12 cellular contexts compared by ENCODE assay signal in the genomic region with DNA sequence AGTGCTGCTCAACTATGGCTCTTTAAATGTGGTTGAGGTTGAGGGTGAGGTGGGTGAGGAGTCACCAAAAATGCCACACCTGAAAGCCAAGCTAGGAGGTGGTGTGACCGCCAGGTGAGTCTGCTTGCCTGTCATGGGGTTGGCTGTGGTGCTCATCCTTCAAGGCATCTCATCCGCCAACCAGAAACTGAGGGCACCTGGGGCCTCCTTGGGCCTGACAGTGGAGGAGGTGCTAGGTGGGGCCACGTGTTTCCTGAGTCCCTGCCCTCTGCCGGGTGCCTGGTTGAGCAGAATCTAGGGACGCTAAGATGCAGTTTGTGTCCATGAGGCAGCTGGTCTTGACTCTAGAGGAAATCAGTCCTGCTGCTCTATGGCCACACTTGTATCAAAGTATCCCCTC. TPM values are rescaled to one million over a fixed set of nuclear protein-coding genes. Genes with fewer than 3 reads are reported as not detected.
DNase-seq lines count a peak whose midpoint lies in the region; ATAC-seq, FAIRE-seq and TF ChIP-seq lines count a peak whose summit lies in the region.
"Had no signal": no experiment of that assay in that cellular context is flagged by ENCODE, and none has a peak within 500 bp of the region (broad histone marks: within the 10 kb centered on the region; RNA-seq: fewer than 3 reads in every experiment).

No MANE protein-coding gene starts in this region.

- dilution Hi-C loops in keratinocyte (cut with MboI; ENCODE audit: extremely low pct_ligation_motif_present, low sequenced_read_pairs) = no loop called here

- SMC1A ChIA-PET in GM12878 (lab: Charles Lee; ENCODE audit: uncharacterized antibody, unreplicated experiment) = interaction anchor here (1.0 kb wide), 1 partner anchor 55 kb away, joined by 3 read pairs; no protein-coding TSS in a partner anchor

- H3K36me3 Mint-ChIP-seq in HFFc6 (ENCODE audit: low read depth) = no peaks in the 10 kb centered on the region; the same call in 1 of the 2 replicates

- DNase-seq in HPDE6-E6E7 (ENCODE audit: extremely low spot score) (peak; percentile 28), GM12878 (ENCODE audit: low read depth, low spot score) (no peak), keratinocyte (ENCODE audit: low read depth, low spot score) (peak; percentile 30), HFFc6 (no peak), HCEC 1CT (no peak)
- DNase-seq: DMS153, NCI-H526 treated with DMSO at 0.1 percent for 48 hours, SHP77 treated with DMSO at 0.1 percent for 48 hours had no signal

- H3K27ac ChIP-seq in BLaER1 = peak overlapping the region; percentile 70
- H3K27ac ChIP-seq in GM12878 (ENCODE audit: control insufficient read depth, insufficient read depth) = no peak overlapping the region
- peak overlapping the region; percentile 13 for H3K27ac ChIP-seq in keratinocyte (ENCODE audit: control insufficient read depth, insufficient read depth, low read length)
- H3K27ac ChIP-seq: Peyer's patch had no signal

- no peak overlapping the region for H3K4me3 Mint-ChIP-seq in HFFc6

- no peak for ATAC-seq in GM12878
- ATAC-seq in GM18511 (IDR thresholded peaks at IDR 0.05; ENCODE audit: unreplicated experiment) = no peak
- no peak for ATAC-seq in GM18870 (IDR thresholded peaks at IDR 0.05; ENCODE audit: unreplicated experiment)

- intact Hi-C loops in GM12878 (cut with micrococcal nuclease; ENCODE audit: unreplicated experiment) = loop anchor here (5.0 kb wide), 1 partner anchor 54 kb away; no protein-coding TSS in a partner anchor

- no peak overlapping the region for H3K27ac Mint-ChIP-seq in HFFc6

- CTCF ChIA-PET in GM12878 (lab: Yijun Ruan, JAX) = interaction anchor here (0.8 to 5.6 kb wide), 5 partner anchors 12 to 94 kb away, joined by 3 to 33 read pairs (median 7); no protein-coding TSS in a partner anchor

- H3K79me2 ChIP-seq in GM12878 (ENCODE audit: control insufficient read depth, insufficient read depth, low read length) = no peaks in the 10 kb centered on the region; the same call in 1 of the 2 replicates
- H3K79me2 ChIP-seq in keratinocyte (ENCODE audit: control insufficient read depth, insufficient read depth, low read length) = no peaks in the 10 kb centered on the region

- RAD21 ChIA-PET in GM12878 (lab: Charles Lee; ENCODE audit: unreplicated experiment) = interaction anchor here (0.8 kb wide), 1 partner anchor 82 kb away, joined by 6 read pairs; no protein-coding TSS in a partner anchor

- no TSS peak for BruUV-seq in GM12878 (replicated peaks; lab: Mats Ljungman, UMichigan)

- POLR2A ChIA-PET in GM12878 (lab: Charles Lee) = no interaction called here

- H3K9ac ChIP-seq in BLaER1 (peak overlapping the region; percentile 35; the same call in 1 of the 2 replicates), GM12878 (ENCODE audit: control insufficient read depth, insufficient read depth, low read length) (no peak overlapping the region), keratinocyte (ENCODE audit: control insufficient read depth, extremely low read depth, insufficient read depth, low read length) (peak overlapping the region; percentile 3)

- H4K20me1 ChIP-seq in BLaER1 = peaks cover 26% of the 10 kb centered on the region; the same call in 1 of the 2 replicates
- no peaks in the 10 kb centered on the region for H4K20me1 ChIP-seq in GM12878 (ENCODE audit: control insufficient read depth, insufficient read depth)
- H4K20me1 ChIP-seq in keratinocyte (ENCODE audit: control insufficient read depth, extremely low read depth, insufficient read depth, low read length) = no peaks in the 10 kb centered on the region

- peaks cover 5% of the 10 kb centered on the region for H3K27me3 Mint-ChIP-seq in HFFc6 (ENCODE audit: insufficient read depth)

- TF ChIP-seq CTCF in GM12878 (IDR thresholded peaks at IDR 0.05 in 2 of 3, conservative IDR thresholded peaks at IDR 0.05 in 1 of 3; ENCODE audit: control insufficient read depth in 2 of 3, extremely low read depth in 1 of 3, insufficient read depth in 1 of 3, low read depth in 3 of 3, low read length in 3 of 3) = no peak
- no peak for TF ChIP-seq CTCF in keratinocyte (optimal IDR thresholded peaks at IDR 0.05 in 1 of 3, IDR thresholded peaks at IDR 0.05 in 1 of 3, conservative IDR thresholded peaks at IDR 0.05 in 1 of 3; ENCODE audit: extremely low read depth in 1 of 3, insufficient read depth in 2 of 3, low read length in 3 of 3)
- TF ChIP-seq CTCF in HFFc6 (IDR thresholded peaks at IDR 0.05) = no peak

- no peak for TF ChIP-seq RAD21 in GM12878 (IDR thresholded peaks at IDR 0.05; ENCODE audit: insufficient read depth, low read depth, low read length)

- no peak for FAIRE-seq in GM12878 (lab: Jason Lieb, UNC)
- no peak for FAIRE-seq in keratinocyte (lab: Jason Lieb, UNC)

- no peaks in the 10 kb centered on the region for H3K9me3 Mint-ChIP-seq in HFFc6

- H3K4me1 Mint-ChIP-seq in HFFc6 (ENCODE audit: low read depth) = no peaks in the 10 kb centered on the region

- peaks cover 73% of the 10 kb centered on the region for H3K36me3 ChIP-seq in BLaER1
- peaks cover 28 to 44% of the 10 kb centered on the region in 2 experiments for H3K36me3 ChIP-seq in GM12878 (ENCODE audit: control insufficient read depth in 2 of 2, insufficient read depth in 2 of 2, low read length in 1 of 2)
- H3K36me3 ChIP-seq in keratinocyte (ENCODE audit: control insufficient read depth in 2 of 2, extremely low read depth in 1 of 2, insufficient read depth in 2 of 2, low read length in 2 of 2) = peaks cover 16 to 23% of the 10 kb centered on the region in 2 experiments

- H3K4me2 ChIP-seq in BLaER1 = peak overlapping the region; percentile 69
- H3K4me2 ChIP-seq in GM12878 (ENCODE audit: control insufficient read depth, insufficient read depth) = no peak overlapping the region
- H3K4me2 ChIP-seq in keratinocyte (ENCODE audit: control insufficient read depth, extremely low read depth, insufficient read depth, low read depth, low read length) = no peak overlapping the region

- WGBS in GM12878 (ENCODE audit: insufficient coverage, insufficient replicate concordance, low lambda C conversion rate, missing lambda C conversion rate) = 65% methylated on average over 5 of the region's 5 CpGs

- H3K4me1 ChIP-seq in BLaER1 (peaks cover 62% of the 10 kb centered on the region), GM12878 (ENCODE audit: control insufficient read depth, insufficient read depth, low read length) (peaks cover 6% of the 10 kb centered on the region; the same call in 1 of the 2 replicates), keratinocyte (ENCODE audit: control insufficient read depth, extremely low read depth, insufficient read depth, low read length) (peaks cover 14% of the 10 kb centered on the region)
- H3K4me1 ChIP-seq: Peyer's patch had no signal

- H3K9me1 ChIP-seq in keratinocyte (ENCODE audit: control insufficient read depth, extremely low read depth, insufficient read depth, low read length) = no peaks in the 10 kb centered on the region

- H3K4me3 ChIP-seq in BLaER1 = no peak overlapping the region
- no peak overlapping the region for H3K4me3 ChIP-seq in GM12878
- no peak overlapping the region for H3K4me3 ChIP-seq in keratinocyte (ENCODE audit: control insufficient read depth in 2 of 3, extremely low read depth in 1 of 3, insufficient read depth in 2 of 3, low read depth in 1 of 3, low read length in 3 of 3)
- H3K4me3 ChIP-seq: Peyer's patch had no signal

- TF ChIP-seq POLR2A in GM12878 (IDR thresholded peaks at IDR 0.05; ENCODE audit: low read depth, low read length) = 0 out of 2 replicates have a peak, but pooled peaks have one; percentile 6

- in situ Hi-C loops in GM12878 (cut with MboI) = loop anchor here (5.0 kb wide), 1 partner anchor 209 kb away; no protein-coding TSS in a partner anchor

- TF ChIP-seq EP300 in GM12878 (IDR thresholded peaks at IDR 0.05; ENCODE audit: borderline replicate concordance in 1 of 2, control insufficient read depth in 1 of 2, low read depth in 2 of 2, low read length in 2 of 2) = no peak

- H3K27me3 ChIP-seq in BLaER1 = no peaks in the 10 kb centered on the region
- no peaks in the 10 kb centered on the region for H3K27me3 ChIP-seq in GM12878 (replicated peaks in 1 of 2; ENCODE audit: control insufficient read depth in 2 of 2, insufficient read depth in 2 of 2, low read length in 1 of 2)
- no peaks in the 10 kb centered on the region for H3K27me3 ChIP-seq in keratinocyte (ENCODE audit: control insufficient read depth, extremely low read depth, insufficient read depth, low read length)
- H3K27me3 ChIP-seq: Peyer's patch had no signal

- H3K9me3 ChIP-seq in BLaER1 = no peaks in the 10 kb centered on the region
- no peaks in the 10 kb centered on the region for H3K9me3 ChIP-seq in GM12878 (replicated peaks; ENCODE audit: control insufficient read depth, insufficient read depth, low read length)
- H3K9me3 ChIP-seq in keratinocyte (ENCODE audit: control insufficient read depth, low read depth, low read length) = no peaks in the 10 kb centered on the region
- H3K9me3 ChIP-seq: Peyer's patch had no signal

- H2AFZ ChIP-seq in GM12878 (ENCODE audit: control insufficient read depth, low read depth, low read length) (no peak overlapping the region), keratinocyte (ENCODE audit: control insufficient read depth, low read length) (no peak overlapping the region)

RNA-seq across cellular contexts. Expression of a gene that starts 16.2 kb away (rescaled TPM):
- 8.5 and 9.7 TPM in 2 replicates for total RNA-seq in GM12878 (2013; cell fraction: nucleolus; rRNA removed)
- 92.6 and 102 TPM in 2 replicates for total RNA-seq in GM12878 (2014; rRNA removed)
- 103 and 110 TPM in 2 replicates for total RNA-seq in GM12878 (2014; rRNA removed; fragmentation: Illumina TruSeq; extraction: Trizol)
- 70.8 and 74.9 TPM in 2 replicates for total RNA-seq in GM12878 (2021)
- 76.2 TPM for polyA plus RNA-seq in GM12878 (2011; ENCODE audit: low read depth)
- 84.1 and 109 TPM in 2 replicates for polyA plus RNA-seq in GM12878 (2011; rRNA removed)
- 165 and 304 TPM in 2 replicates for polyA plus RNA-seq in GM12878 (2011; cell fraction: cytosol; rRNA removed)
- polyA plus RNA-seq in GM12878 (2011; cell fraction: nucleus; rRNA removed) = 77.8 and 96.7 TPM in 2 replicates
- polyA plus RNA-seq in GM12878 (2012) = 92.0 and 93.8 TPM in 2 replicates
- 133 and 200 TPM in 2 replicates for polyA plus RNA-seq in GM12878 (2014; fragmentation: Illumina TruSeq; extraction: Trizol)
- 100 to 1,000 TPM; 323 to 380 TPM for polyA plus RNA-seq in GM12878 (2014; fragmentation: Nextera tagmentation; extraction: Ambion mirVana)
- polyA plus RNA-seq in GM12878 (2014; rRNA removed) = 99.5 and 99.6 TPM in 2 replicates
- polyA plus RNA-seq in GM12878 (2016; fragmentation: Nextera tagmentation; extraction: Ambion mirVana) = 100 to 1,000 TPM; 165 to 180 TPM
- 31.0 and 53.2 TPM in 2 replicates for polyA minus RNA-seq in GM12878 (2011; rRNA and poly(A)+ RNA removed)
- polyA minus RNA-seq in GM12878 (2011; cell fraction: cytosol; rRNA and poly(A)+ RNA removed) = 21.2 and 21.5 TPM in 2 replicates
- polyA minus RNA-seq in GM12878 (2011; cell fraction: nucleus; rRNA and poly(A)+ RNA removed) = 7.5 and 13.0 TPM in 2 replicates
- 39.8 to 48.7 TPM (median 45.6 TPM) in 3 replicates for polyA plus RNA-seq in keratinocyte
- 7.3 TPM for polyA plus RNA-seq in keratinocyte (2011; ENCODE audit: low read depth)
- polyA plus RNA-seq in keratinocyte (2011; cell fraction: cytosol; rRNA removed) = 60.0 and 65.8 TPM in 2 replicates
- polyA plus RNA-seq in keratinocyte (2011; cell fraction: nucleus; rRNA removed) = 20.6 TPM in 2 replicates
- 32.4 and 39.4 TPM in 2 replicates for polyA plus RNA-seq in keratinocyte (2012; ENCODE audit: low replicate concordance)
- 11.9 to 17.9 TPM (median 16.9 TPM) in 3 replicates for polyA minus RNA-seq in keratinocyte
- polyA minus RNA-seq in keratinocyte (2011; cell fraction: cytosol; rRNA and poly(A)+ RNA removed) = 13.4 TPM
- 3.3 and 4.0 TPM in 2 replicates for polyA minus RNA-seq in keratinocyte (2011; cell fraction: nucleus; rRNA and poly(A)+ RNA removed)
- total RNA-seq in HFFc6 (2021; fragmentation: NEBNext Ultra II Directional; extraction: Animal tissue kit (Norgen Biotek cat#: 25700)) = 10 to 100 TPM; 19.0 to 23.8 (median 22.4) TPM

RNA-seq across cellular contexts. Expression of a gene that starts 50.5 kb away (rescaled TPM):
- total RNA-seq in GM12878 (2013; cell fraction: nucleolus; rRNA removed) = 109 and 111 TPM in 2 replicates
- total RNA-seq in GM12878 (2014; rRNA removed) (46.2 and 53.1 TPM in 2 replicates), GM12878 (2014; rRNA removed; fragmentation: Illumina TruSeq; extraction: Trizol) (46.2 and 51.7 TPM in 2 replicates), GM12878 (2021) (55.9 and 56.6 TPM in 2 replicates)
- polyA plus RNA-seq in GM12878 (2011; ENCODE audit: low read depth) = 31.0 TPM
- polyA plus RNA-seq in GM12878 (2011; rRNA removed) (67.0 and 67.8 TPM in 2 replicates), GM12878 (2014; fragmentation: Illumina TruSeq; extraction: Trizol) (57.5 and 59.1 TPM in 2 replicates), GM12878 (2014; fragmentation: Nextera tagmentation; extraction: Ambion mirVana) (1 to 10 TPM; 2.7 to 3.5 TPM), GM12878 (2014; rRNA removed) (43.3 and 52.8 TPM in 2 replicates), GM12878 (2016; fragmentation: Nextera tagmentation; extraction: Ambion mirVana) (10 to 100 TPM; 31.9 to 34.2 TPM), keratinocyte (23.8 to 27.8 TPM (median 24.6 TPM) in 3 replicates)
- 57.0 and 58.5 TPM in 2 replicates for polyA plus RNA-seq in GM12878 (2011; cell fraction: cytosol; rRNA removed)
- polyA plus RNA-seq in GM12878 (2011; cell fraction: nucleus; rRNA removed) = 116 and 125 TPM in 2 replicates
- 44.7 and 48.1 TPM in 2 replicates for polyA plus RNA-seq in GM12878 (2012)
- polyA minus RNA-seq in GM12878 (2011; rRNA and poly(A)+ RNA removed) = 55.4 and 70.0 TPM in 2 replicates
- polyA minus RNA-seq in GM12878 (2011; cell fraction: cytosol; rRNA and poly(A)+ RNA removed) = 17.1 and 22.4 TPM in 2 replicates
- 26.4 and 35.6 TPM in 2 replicates for polyA minus RNA-seq in GM12878 (2011; cell fraction: nucleus; rRNA and poly(A)+ RNA removed)
- 10.2 TPM for polyA plus RNA-seq in keratinocyte (2011; ENCODE audit: low read depth)
- 13.2 and 13.5 TPM in 2 replicates for polyA plus RNA-seq in keratinocyte (2011; cell fraction: cytosol; rRNA removed)
- polyA plus RNA-seq in keratinocyte (2011; cell fraction: nucleus; rRNA removed) = 65.7 and 66.0 TPM in 2 replicates
- 12.7 and 27.8 TPM in 2 replicates for polyA plus RNA-seq in keratinocyte (2012; ENCODE audit: low replicate concordance)
- 25.1 to 29.4 TPM (median 25.7 TPM) in 3 replicates for polyA minus RNA-seq in keratinocyte
- polyA minus RNA-seq in keratinocyte (2011; cell fraction: cytosol; rRNA and poly(A)+ RNA removed) = 12.5 TPM
- polyA minus RNA-seq in keratinocyte (2011; cell fraction: nucleus; rRNA and poly(A)+ RNA removed) = 28.8 and 46.5 TPM in 2 replicates
- total RNA-seq in HFFc6 (2021; fragmentation: NEBNext Ultra II Directional; extraction: Animal tissue kit (Norgen Biotek cat#: 25700)) = 10 to 100 TPM; 36.1 to 42.2 (median 37.6) TPM

Comparison
In these comparisons a context has a peak if more than half of its experiments do, and no peak if none do; other contexts are left out.
1. DNase-seq: peak in HPDE6-E6E7 (single experiment) and keratinocyte (single experiment); none in GM12878 (single experiment), HFFc6 (single experiment) and HCEC 1CT (single experiment).